ENCODE assay signal across 1 cellular context in genomic region chr7:150356265-150356897, GRCh38.
TF ChIP-seq lines count a peak whose summit lies in the region.

No MANE protein-coding gene starts in this region.

TF ChIP-seq in HCT116, 20 proteins besides CTCF, POLR2A, EP300 and RAD21 (continued from another document):
- no peak for TF ChIP-seq EZH2 (IDR thresholded peaks at IDR 0.05)
- no peak for TF ChIP-seq ZNF274 (IDR thresholded peaks at IDR 0.05; ENCODE audit: low read depth, low read length)
- no peak for TF ChIP-seq FOSL1 (IDR thresholded peaks at IDR 0.05; ENCODE audit: low read depth)
